In genomic region chr10:112349521-112350085, GRCh38 we compare ENCODE assay signal across 14 cellular contexts. TPM values are rescaled to one million over a fixed set of nuclear protein-coding genes. Genes with fewer than 3 reads are reported as not detected.
DNase-seq lines count a peak whose midpoint lies in the region; ATAC-seq and TF ChIP-seq lines count a peak whose summit lies in the region.
"Had no signal": no experiment of that assay in that cellular context is flagged by ENCODE, and none has a peak within 500 bp of the region (broad histone marks: within the 10 kb centered on the region; RNA-seq: fewer than 3 reads in every experiment).

No MANE protein-coding gene starts in this region.

- no peak for ATAC-seq in GM21447 (IDR thresholded peaks at IDR 0.05; ENCODE audit: unreplicated experiment)
- ATAC-seq: GM12878 had no signal

- no peak overlapping the region for H3K4me3 ChIP-seq in coronary artery
- H3K4me3 ChIP-seq: GM12878, GM23248 had no signal

- DNase-seq in activated gamma-delta T cell (lab: John Stamatoyannopoulos, UW): peak; percentile 12
- DNase-seq in activated gamma-delta T cell treated with Interleukin-2 at 50 U/mL for 16 hours: no peak
- DNase-seq in coronary artery (ENCODE audit: low spot score): peak; percentile 49
- DNase-seq in superior temporal gyrus (ENCODE audit: extremely low spot score): no peak
- no peak for DNase-seq in iPS-NIHi11 (ENCODE audit: low spot score)
- DNase-seq: C1 segment of cervical spinal cord; Calu3; CD4-positive, alpha-beta T cell; DMS 273 treated with DMSO at 0.1 percent for 48 hours; DMS79; GM23248 had no signal

- TF ChIP-seq CTCF in coronary artery (IDR thresholded peaks at IDR 0.05): no peak

- H3K27ac ChIP-seq in coronary artery: no peak overlapping the region
- peak overlapping the region; percentile 25 for H3K27ac ChIP-seq in temporal lobe (ENCODE audit: low read depth, low read length)
- H3K27ac ChIP-seq: GM23248 had no signal

RNA-seq across cellular contexts. Expression of gene ACSL5, which starts 24.3 kb away (rescaled TPM):
- 2.0 TPM for total RNA-seq in temporal lobe

Comparison
In these comparisons a context has a peak if more than half of its experiments do, and no peak if none do; other contexts are left out.
1. DNase-seq: peak in activated gamma-delta T cell (single experiment) and coronary artery (single experiment); none in activated gamma-delta T cell treated with Interleukin-2 at 50 U/mL for 16 hours (single experiment), superior temporal gyrus (single experiment) and iPS-NIHi11 (single experiment).